ENCODE assay signal across 8 cellular contexts in the genomic region with DNA sequence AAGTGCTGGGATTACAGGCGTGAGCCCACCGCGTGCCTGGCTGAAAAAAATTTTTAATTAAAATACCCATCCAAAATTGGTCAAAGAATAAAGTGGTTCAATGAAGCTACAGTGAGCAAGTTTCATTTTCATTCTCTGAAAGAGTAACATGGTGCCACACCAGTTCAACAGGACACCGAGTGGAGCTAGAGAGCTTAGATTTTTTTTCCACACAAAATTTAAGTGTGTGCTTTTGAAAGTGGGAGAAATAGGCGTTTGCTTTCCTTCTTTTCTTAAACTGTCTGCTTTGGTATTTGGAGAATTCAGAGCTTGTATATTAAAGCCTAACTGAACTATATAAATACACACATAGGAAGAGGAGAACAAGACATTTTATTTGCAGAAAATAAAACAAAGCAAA. TPM values are rescaled to one million over a fixed set of nuclear protein-coding genes. Genes with fewer than 3 reads are reported as not detected.
DNase-seq lines count a peak whose midpoint lies in the region; ATAC-seq and TF ChIP-seq lines count a peak whose summit lies in the region.

No MANE protein-coding gene starts in this region.

- H3K79me2 ChIP-seq in SK-N-SH (ENCODE audit: insufficient read depth), result no peaks in the 10 kb centered on the region

- POLR2A ChIA-PET in SK-N-SH (lab: Yijun Ruan, JAX), result no interaction called here

- no peak for TF ChIP-seq EP300 in SK-N-SH (IDR thresholded peaks at IDR 0.05; ENCODE audit: borderline replicate concordance in 1 of 2, low read depth in 1 of 2, low read length in 1 of 2)

- CTCF ChIA-PET in SK-N-SH (lab: Yijun Ruan, JAX), result interaction anchor here (0.7 to 10.7 kb wide), 49 partner anchors 9 to 584 kb away, joined by 3 to 114 read pairs (median 4); a partner anchor contains a TSS

- H3K36me3 ChIP-seq in SK-N-SH (replicated peaks in 1 of 2; ENCODE audit: control insufficient read depth in 1 of 2, insufficient read depth in 2 of 2, low read length in 1 of 2), result no peaks in the 10 kb centered on the region

- H3K27ac ChIP-seq in SK-N-SH (ENCODE audit: low read depth in 2 of 2, low read length in 1 of 2), result peak overlapping the region; percentile 82 to 88; a peak in 3 of 4 replicates
- H3K27ac ChIP-seq in skin epidermis, result peak overlapping the region in 18 of 21 experiments; percentile 4 to 88 (median 62)

- DNase-seq in SK-N-SH (peak; percentile 50), glomerular visceral epithelial cell (ENCODE audit: extremely low spot score) (peak; percentile 48), NCI-H1105 treated with DMSO at 0.1 percent for 48 hours (lab: John Stamatoyannopoulos, UW) (no peak)
- no peak for DNase-seq in effector CD8-positive, alpha-beta T cell (lab: John Stamatoyannopoulos, UW)

- H3K27me3 ChIP-seq in SK-N-SH (ENCODE audit: insufficient read depth), result no peaks in the 10 kb centered on the region

- H3K4me2 ChIP-seq in SK-N-SH, result peak overlapping the region; percentile 37

- H3K4me3 ChIP-seq in SK-N-SH (ENCODE audit: low read depth in 2 of 2, low read length in 1 of 2) (no peak overlapping the region), skin epidermis (peak overlapping the region in 1 of 7 experiments; percentile 12)

- no peaks in the 10 kb centered on the region for H4K20me1 ChIP-seq in SK-N-SH (ENCODE audit: insufficient read depth)

- peaks cover 12 to 39% of the 10 kb centered on the region in 2 experiments for H3K4me1 ChIP-seq in SK-N-SH (ENCODE audit: control insufficient read depth in 1 of 2, insufficient read depth in 2 of 2, low read depth in 1 of 2, low read length in 1 of 2)

- no peaks in the 10 kb centered on the region for H3K9me3 ChIP-seq in SK-N-SH

- TF ChIP-seq CTCF in SK-N-SH (IDR thresholded peaks at IDR 0.05), result peak; percentile 95

- H2AFZ ChIP-seq in SK-N-SH (ENCODE audit: low read depth), result peak overlapping the region; percentile 67

- WGBS in SK-N-SH (ENCODE audit: low lambda C conversion rate), result 47% methylated on average over 5 of the region's 5 CpGs

- ATAC-seq in GM18867 (IDR thresholded peaks at IDR 0.05; ENCODE audit: unreplicated experiment) (peak; percentile 61), HG03175 (IDR thresholded peaks at IDR 0.05; ENCODE audit: unreplicated experiment) (no peak), GM21423 (IDR thresholded peaks at IDR 0.05; ENCODE audit: unreplicated experiment) (no peak)

- peak; percentile 88 for TF ChIP-seq RAD21 in SK-N-SH (IDR thresholded peaks at IDR 0.05; ENCODE audit: low read length)

- H3F3A ChIP-seq in SK-N-SH (replicated peaks; ENCODE audit: insufficient read depth), result peaks cover 16% of the 10 kb centered on the region

- no peaks in the 10 kb centered on the region for H3K9me2 ChIP-seq in SK-N-SH

- peak overlapping the region; percentile 8; the same call in 1 of the 2 replicates for H3K9ac ChIP-seq in SK-N-SH

TF ChIP-seq in SK-N-SH, 30 proteins besides CTCF, POLR2A, EP300 and RAD21:
- TF ChIP-seq, protein P1, sequence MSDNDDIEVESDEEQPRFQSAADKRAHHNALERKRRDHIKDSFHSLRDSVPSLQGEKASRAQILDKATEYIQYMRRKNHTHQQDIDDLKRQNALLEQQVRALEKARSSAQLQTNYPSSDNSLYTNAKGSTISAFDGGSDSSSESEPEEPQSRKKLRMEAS (IDR thresholded peaks at IDR 0.05; ENCODE audit: low read depth), result no peak
- TF ChIP-seq EZH2phosphoT487 (IDR thresholded peaks at IDR 0.05; ENCODE audit: borderline replicate concordance, low read depth), result no peak
- no peak for TF ChIP-seq GABPA (IDR thresholded peaks at IDR 0.05; ENCODE audit: low read depth)
- TF ChIP-seq, protein P2, sequence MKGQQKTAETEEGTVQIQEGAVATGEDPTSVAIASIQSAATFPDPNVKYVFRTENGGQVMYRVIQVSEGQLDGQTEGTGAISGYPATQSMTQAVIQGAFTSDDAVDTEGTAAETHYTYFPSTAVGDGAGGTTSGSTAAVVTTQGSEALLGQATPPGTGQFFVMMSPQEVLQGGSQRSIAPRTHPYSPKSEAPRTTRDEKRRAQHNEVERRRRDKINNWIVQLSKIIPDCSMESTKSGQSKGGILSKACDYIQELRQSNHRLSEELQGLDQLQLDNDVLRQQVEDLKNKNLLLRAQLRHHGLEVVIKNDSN (IDR thresholded peaks at IDR 0.05; ENCODE audit: borderline replicate concordance, low read depth), result no peak
- no peak for TF ChIP-seq FOXM1 (IDR thresholded peaks at IDR 0.05; ENCODE audit: low read depth)
- 0 out of 2 replicates have a peak, but pooled peaks have one; percentile 3 for TF ChIP-seq NRF1 (IDR thresholded peaks at IDR 0.05; ENCODE audit: low read depth, low read length)
- no peak; the same call in 1 of the 2 replicates for TF ChIP-seq SIN3A (IDR thresholded peaks at IDR 0.05; ENCODE audit: borderline replicate concordance, low read depth, low read length)
- peak; percentile 91 for TF ChIP-seq SMC3 (IDR thresholded peaks at IDR 0.05; ENCODE audit: low read depth, low read length)
- no peak for TF ChIP-seq FOXJ3 (CRISPR knock-in tag; IDR thresholded peaks at IDR 0.05)
- TF ChIP-seq TCF12 (IDR thresholded peaks at IDR 0.05), result no peak
- TF ChIP-seq TEAD4 (IDR thresholded peaks at IDR 0.05; ENCODE audit: borderline replicate concordance, insufficient read depth), result no peak
- TF ChIP-seq RFX5 (IDR thresholded peaks at IDR 0.05; ENCODE audit: low read length), result no peak
- no peak for TF ChIP-seq FOSL2 (IDR thresholded peaks at IDR 0.05; ENCODE audit: borderline replicate concordance, low read depth)
- no peak for TF ChIP-seq JUND (IDR thresholded peaks at IDR 0.05)

RNA-seq across cellular contexts. Expression of a gene that starts 43.4 kb away (rescaled TPM):
- polyA plus RNA-seq in SK-N-SH (2012; rRNA removed), result 12.4 and 17.4 TPM in 2 replicates
- polyA plus RNA-seq in SK-N-SH (2012; cell fraction: cytosol; rRNA removed), result 20.2 and 28.4 TPM in 2 replicates
- polyA plus RNA-seq in SK-N-SH (2012; cell fraction: nucleus; rRNA removed), result 4.7 and 7.0 TPM in 2 replicates

Comparison
In these comparisons a context has a peak if more than half of its experiments do, and no peak if none do; other contexts are left out.
1. DNase-seq: peak in SK-N-SH (single experiment) and glomerular visceral epithelial cell (single experiment); none in effector CD8-positive, alpha-beta T cell (single experiment) and NCI-H1105 treated with DMSO at 0.1 percent for 48 hours (single experiment).